In the genomic region with DNA sequence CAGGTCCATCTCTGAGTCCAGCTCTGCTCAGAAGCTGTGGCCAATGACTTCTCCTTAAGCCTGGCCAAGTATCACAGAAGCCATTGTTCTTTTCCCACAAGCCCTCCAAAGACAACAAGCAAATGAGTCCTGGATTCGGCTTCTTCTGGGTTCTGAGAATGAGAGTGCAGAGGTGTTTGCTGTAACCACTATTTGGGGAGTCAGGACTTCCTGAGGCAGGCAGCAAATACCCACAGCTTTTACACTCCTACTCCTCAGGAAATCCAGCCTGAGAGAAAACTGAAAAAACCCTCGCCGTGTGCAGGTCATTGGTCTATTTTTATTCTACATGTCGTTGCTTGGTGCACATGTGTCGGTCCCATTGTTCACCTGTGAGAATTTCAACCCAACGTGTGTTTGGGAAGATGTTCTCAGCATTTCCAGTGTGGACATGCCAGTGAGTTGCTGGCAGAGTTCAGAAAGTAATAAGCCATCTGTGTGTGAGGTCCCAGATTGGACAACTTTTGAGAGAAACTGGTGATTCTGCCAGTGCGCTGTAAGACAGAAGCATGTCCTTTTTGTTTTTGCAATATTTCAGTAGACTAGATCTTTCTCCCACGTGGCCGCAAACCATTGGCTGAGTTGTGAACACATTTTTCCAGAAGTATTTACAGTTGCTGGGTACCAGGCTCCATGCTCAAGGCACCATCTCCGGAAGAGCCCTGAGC, we compare ENCODE assay signal across 9 cellular contexts.
DNase-seq lines count a peak whose midpoint lies in the region; ATAC-seq and TF ChIP-seq lines count a peak whose summit lies in the region.
"Had no signal": no experiment of that assay in that cellular context is flagged by ENCODE, and none has a peak within 500 bp of the region (broad histone marks: within the 10 kb centered on the region; RNA-seq: fewer than 3 reads in every experiment).

No MANE protein-coding gene starts in this region.

- no peaks in the 10 kb centered on the region for H3K79me2 ChIP-seq in Loucy (ENCODE audit: insufficient read depth, low read length)

- H3K9ac ChIP-seq in Loucy (ENCODE audit: low read depth, low read length, poor library complexity, severe bottlenecking): peak overlapping the region; percentile 24

- ATAC-seq in GM19463 (IDR thresholded peaks at IDR 0.05; ENCODE audit: unreplicated experiment): peak; percentile 49
- ATAC-seq in HG02973 (IDR thresholded peaks at IDR 0.05; ENCODE audit: unreplicated experiment): no peak

- no peaks in the 10 kb centered on the region for H3F3A ChIP-seq in Loucy (ENCODE audit: low read depth)

- H3K4me3 ChIP-seq in Loucy (ENCODE audit: low read length, poor library complexity, severe bottlenecking): no peak overlapping the region
- H3K4me3 ChIP-seq: thoracic aorta had no signal

- no peaks in the 10 kb centered on the region for H3K27me3 ChIP-seq in Loucy (ENCODE audit: insufficient read depth, low read length, poor library complexity, severe bottlenecking)

- H3K36me3 ChIP-seq in Loucy (ENCODE audit: insufficient read depth, low read length): no peaks in the 10 kb centered on the region
- H3K36me3 ChIP-seq: thoracic aorta had no signal

- TF ChIP-seq CTCF in Loucy (conservative IDR thresholded peaks at IDR 0.05; ENCODE audit: low read length): no peak

- H3K4me1 ChIP-seq in Loucy (ENCODE audit: insufficient read depth, low read length, poor library complexity, severe bottlenecking): peaks cover 15% of the 10 kb centered on the region

- peak overlapping the region; percentile 77 for H2AFZ ChIP-seq in Loucy (ENCODE audit: low read length)

- H4K20me1 ChIP-seq in Loucy (ENCODE audit: insufficient read depth, low read length, poor library complexity, severe bottlenecking): no peaks in the 10 kb centered on the region

- no peaks in the 10 kb centered on the region for H3K9me3 ChIP-seq in Loucy (ENCODE audit: insufficient read depth, low read depth, low read length)
- H3K9me3 ChIP-seq: thoracic aorta had no signal

- peak; percentile 53 for DNase-seq in GF-D8 (lab: John Stamatoyannopoulos, UW)
- peak; percentile 25 for DNase-seq in dermis blood vessel endothelial cell
- DNase-seq in D341Med (ENCODE audit: low spot score): no peak
- no peak for DNase-seq in AG08396 (ENCODE audit: low spot score)
- DNase-seq in NCI-H345 (lab: John Stamatoyannopoulos, UW): no peak

- no peaks in the 10 kb centered on the region for H3K9me2 ChIP-seq in Loucy (replicated peaks; ENCODE audit: low read depth, low read length)

- peak overlapping the region; percentile 20 for H3K4me2 ChIP-seq in Loucy (ENCODE audit: low read depth, low read length, poor library complexity, severe bottlenecking)

Comparison
In these comparisons a context has a peak if more than half of its experiments do, and no peak if none do; other contexts are left out.
1. DNase-seq: peak in GF-D8 (single experiment) and dermis blood vessel endothelial cell (single experiment); none in D341Med (single experiment), AG08396 (single experiment) and NCI-H345 (single experiment).